In the genomic region with DNA sequence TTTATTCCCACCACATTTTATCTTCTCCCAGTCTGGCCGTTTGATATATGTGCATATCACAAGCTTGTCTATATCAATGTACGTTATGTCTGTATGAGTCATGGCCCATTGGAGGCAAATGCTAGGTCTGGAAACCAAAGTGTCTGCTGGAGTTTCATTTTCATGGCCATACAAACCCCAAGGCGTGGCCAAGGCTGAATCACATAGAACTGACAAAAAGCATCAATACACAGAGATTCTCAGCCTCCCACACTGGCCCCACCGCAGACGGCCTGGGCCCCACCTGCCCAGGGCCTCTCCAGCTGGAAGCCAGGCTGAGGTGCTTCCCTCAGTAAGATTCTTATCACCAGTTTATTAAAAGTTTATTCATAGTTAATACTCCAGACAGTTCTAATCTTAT, we compare ENCODE assay signal across 20 cellular contexts. TPM values are rescaled to one million over a fixed set of nuclear protein-coding genes. Genes with fewer than 3 reads are reported as not detected.
DNase-seq lines count a peak whose midpoint lies in the region; ATAC-seq, FAIRE-seq and TF ChIP-seq lines count a peak whose summit lies in the region.
"Had no signal": no experiment of that assay in that cellular context is flagged by ENCODE, and none has a peak within 500 bp of the region (broad histone marks: within the 10 kb centered on the region; RNA-seq: fewer than 3 reads in every experiment).

No MANE protein-coding gene starts in this region.

- no peaks in the 10 kb centered on the region for H3K36me3 ChIP-seq in osteoblast (ENCODE audit: insufficient read depth, low read length)
- H3K36me3 ChIP-seq in gastroesophageal sphincter = no peaks in the 10 kb centered on the region
- H3K36me3 ChIP-seq in PC-3 (ENCODE audit: low read depth, low read length) = no peaks in the 10 kb centered on the region
- H3K36me3 ChIP-seq: left ventricle myocardium inferior, ovary had no signal

- CTCF ChIA-PET in PC-3 (lab: Charles Lee) = no interaction called here

- TF ChIP-seq POLR2A in GM12891 (IDR thresholded peaks at IDR 0.05; ENCODE audit: low read depth, low read length) (no peak), gastroesophageal sphincter (IDR thresholded peaks at IDR 0.05) (no peak)

- H2AFZ ChIP-seq in osteoblast (ENCODE audit: low read length) = no peak overlapping the region
- no peak overlapping the region for H2AFZ ChIP-seq in PC-3 (ENCODE audit: low read length)

- no peaks in the 10 kb centered on the region for H3F3A ChIP-seq in PC-3 (ENCODE audit: low read length, unreplicated experiment)

- H3K27me3 ChIP-seq in osteoblast (ENCODE audit: insufficient read depth, low read length) (no peaks in the 10 kb centered on the region), gastroesophageal sphincter (peaks cover 8% of the 10 kb centered on the region), PC-3 (ENCODE audit: low read length) (peaks cover 77% of the 10 kb centered on the region)
- H3K27me3 ChIP-seq: ovary had no signal

- no peak for TF ChIP-seq EP300 in gastroesophageal sphincter (IDR thresholded peaks at IDR 0.05)

- H3K79me2 ChIP-seq in osteoblast (ENCODE audit: insufficient read depth, low read length) (no peaks in the 10 kb centered on the region), PC-3 (ENCODE audit: low read length) (no peaks in the 10 kb centered on the region)

- H3K4me1 ChIP-seq in osteoblast (ENCODE audit: insufficient read depth, low read length) (no peaks in the 10 kb centered on the region), gastroesophageal sphincter (no peaks in the 10 kb centered on the region), PC-3 (ENCODE audit: insufficient read depth, low read length) (no peaks in the 10 kb centered on the region)
- H3K4me1 ChIP-seq: left ventricle myocardium inferior had no signal

- peak; percentile 42 for DNase-seq in activated CD4-positive, alpha-beta T cell treated with anti-CD3 and anti-CD28 coated beads for 48 hours
- no peak for DNase-seq in activated CD4-positive, alpha-beta T cell treated with anti-CD3 and anti-CD28 coated beads, Interleukin-2, amount 50 U/mL, for 1 hour
- DNase-seq in GM12891 (ENCODE audit: insufficient read length, low spot score) = peak; percentile 41
- DNase-seq in RPMI7951 (ENCODE audit: low read depth) = peak; percentile 2
- peak; percentile 58 for DNase-seq in osteoblast (ENCODE audit: insufficient read length, low spot score, missing footprints)
- DNase-seq in PC-3 = no peak
- DNase-seq: activated CD4-positive, CD25-positive, alpha-beta regulatory T cell; activated effector memory CD4-positive, alpha-beta T cell treated with anti-CD3 and anti-CD28 coated beads, Interleukin-2, amount 50 U/mL, for 16 hours; dermis blood vessel endothelial cell; DMS79 treated with DMSO at 0.1 percent for 48 hours; left ventricle myocardium inferior; NCI-H1105 treated with DMSO at 0.1 percent for 48 hours; NCI-H2171; NCI-H774; ovary; Right ventricle myocardium superior had no signal

- no peak for TF ChIP-seq CTCF in osteoblast (IDR thresholded peaks at IDR 0.05; ENCODE audit: extremely low read depth, low read depth, low read length)
- TF ChIP-seq CTCF in gastroesophageal sphincter (IDR thresholded peaks at IDR 0.05) = no peak
- TF ChIP-seq CTCF in PC-3 (conservative IDR thresholded peaks at IDR 0.05; ENCODE audit: low read depth, low read length) = no peak

- intact Hi-C loops in PC-3 (cut with micrococcal nuclease) = no loop called here

- H3K27ac ChIP-seq in osteoblast (ENCODE audit: low read depth, low read length) (no peak overlapping the region), gastroesophageal sphincter (no peak overlapping the region), PC-3 (ENCODE audit: low read length) (no peak overlapping the region)
- H3K27ac ChIP-seq: left ventricle myocardium inferior, ovary had no signal

- H3K4me3 ChIP-seq in osteoblast (ENCODE audit: insufficient read depth, low read length) = no peak overlapping the region
- no peak overlapping the region for H3K4me3 ChIP-seq in gastroesophageal sphincter
- H3K4me3 ChIP-seq in PC-3 (ENCODE audit: low read length) = no peak overlapping the region
- H3K4me3 ChIP-seq: left ventricle myocardium inferior, ovary had no signal

- WGBS in gastroesophageal sphincter (ENCODE audit: low coverage in 1 of 2), 2 donors = 44 to 48% methylated on average over 2 to 4 of the region's 5 CpGs

- no peak overlapping the region for H3K9ac ChIP-seq in PC-3 (ENCODE audit: low read length)

- no TSS peak for BruUV-seq in PC-3 (replicated peaks; lab: Mats Ljungman, UMichigan)

- POLR2A ChIA-PET in PC-3 (lab: Charles Lee; ENCODE audit: unreplicated experiment) = no interaction called here

- ATAC-seq in HG02884 (IDR thresholded peaks at IDR 0.05; ENCODE audit: unreplicated experiment) (no peak), gastroesophageal sphincter (no peak), PC-3 (no peak)

- peak; percentile 16 for FAIRE-seq in GM12891 (lab: Jason Lieb, UNC)

- H3K4me2 ChIP-seq in osteoblast (ENCODE audit: insufficient read depth, low read length) (no peak overlapping the region), PC-3 (ENCODE audit: low read length) (no peak overlapping the region)

- no peaks in the 10 kb centered on the region for H4K20me1 ChIP-seq in osteoblast (ENCODE audit: insufficient read depth, low read length)
- H4K20me1 ChIP-seq in PC-3 (ENCODE audit: low read length) = no peaks in the 10 kb centered on the region

- H3K9me2 ChIP-seq in PC-3 (replicated peaks; ENCODE audit: low read length) = no peaks in the 10 kb centered on the region

- no peaks in the 10 kb centered on the region for H3K9me3 ChIP-seq in osteoblast (ENCODE audit: low read depth, low read length)
- H3K9me3 ChIP-seq in gastroesophageal sphincter = no peaks in the 10 kb centered on the region
- H3K9me3 ChIP-seq in PC-3 (ENCODE audit: low read length) = no peaks in the 10 kb centered on the region
- H3K9me3 ChIP-seq: left ventricle myocardium inferior, ovary had no signal

TF ChIP-seq in GM12891, 5 proteins besides CTCF, POLR2A, EP300 and RAD21:
- no peak for TF ChIP-seq POU2F2 (IDR thresholded peaks at IDR 0.05; ENCODE audit: low read depth, low read length)
- TF ChIP-seq SPI1 (IDR thresholded peaks at IDR 0.05; ENCODE audit: low read depth, low read length) = no peak

RNA-seq across cellular contexts. Expression of a gene that starts 40.5 kb away (rescaled TPM):
- polyA plus RNA-seq in GM12891 (2012; ENCODE audit: low read depth, missing spikeins) = 0.27 TPM
- not detected in 2 replicates for total RNA-seq in RPMI7951 (2014; rRNA removed; shearing (Covaris generic))
- total RNA-seq in osteoblast (not detected in 2 replicates), gastroesophageal sphincter (not detected), PC-3 (2014; rRNA removed) (not detected in 2 replicates)
- total RNA-seq: A673; CD4-positive, CD25-positive, alpha-beta regulatory T cell had no signal
- polyA plus RNA-seq: CD4-positive, CD25-positive, alpha-beta regulatory T cell had no signal

Comparison
In these comparisons a context has a peak if more than half of its experiments do, and no peak if none do; other contexts are left out.
1. DNase-seq: peak in activated CD4-positive, alpha-beta T cell treated with anti-CD3 and anti-CD28 coated beads for 48 hours (single experiment), GM12891 (single experiment), RPMI7951 (single experiment) and osteoblast (single experiment); none in activated CD4-positive, alpha-beta T cell treated with anti-CD3 and anti-CD28 coated beads, Interleukin-2, amount 50 U/mL, for 1 hour (single experiment) and PC-3 (single experiment).